23 cellular contexts compared by ENCODE assay signal in genomic region chr22:31937328-31937727, GRCh38. TPM values are rescaled to one million over a fixed set of nuclear protein-coding genes. Genes with fewer than 3 reads are reported as not detected.
DNase-seq lines count a peak whose midpoint lies in the region; ATAC-seq and TF ChIP-seq lines count a peak whose summit lies in the region.
"Had no signal": no experiment of that assay in that cellular context is flagged by ENCODE, and none has a peak within 500 bp of the region (broad histone marks: within the 10 kb centered on the region; RNA-seq: fewer than 3 reads in every experiment).

No MANE protein-coding gene starts in this region.

- H3K27ac Mint-ChIP-seq in brain: peak overlapping the region; percentile 12 to 90 (median 65)
- H3K27ac Mint-ChIP-seq: B cell; CD8-positive, alpha-beta T cell had no signal

- no peak overlapping the region for H3K4me3 ChIP-seq in left ventricle myocardium inferior

- no peak overlapping the region for H3K27ac ChIP-seq in left ventricle myocardium inferior (replicated peaks)
- H3K27ac ChIP-seq: 22Rv1, C4-2B, RWPE1 had no signal

- ATAC-seq in GM21717 (IDR thresholded peaks at IDR 0.05; ENCODE audit: unreplicated experiment): no peak
- ATAC-seq: CD8-positive, alpha-beta T cell; Panc1 had no signal

- no peaks in the 10 kb centered on the region for H3K9me3 ChIP-seq in left ventricle myocardium inferior (replicated peaks)
- H3K9me3 ChIP-seq: Caco-2 had no signal

- DNase-seq in cardiac septum (ENCODE audit: low spot score): peak; percentile 38
- no peak for DNase-seq in left ventricle myocardium inferior
- DNase-seq in erythroblast (lab: John Stamatoyannopoulos, UW): peak; percentile 88 to 96
- no peak for DNase-seq in DMS79 (lab: John Stamatoyannopoulos, UW)
- DNase-seq in stimulated activated CD4-positive, alpha-beta T cell treated with anti-CD3 and anti-CD28 coated beads, Interleukin-12 subunit alpha, Interleukin-12 subunit beta, amount 100 ng/mL, for 4 hours: no peak
- DNase-seq in stimulated activated CD8-positive, alpha-beta memory T cell treated with anti-CD3 and anti-CD28 coated beads, Interleukin-4, amount 100 ng/mL, for 48 hours: no peak
- DNase-seq: Caco-2; CD8-positive, alpha-beta T cell; EL; GDM1; KBM-7; MM.1S; NCI-H2029; NCI-H446; NCI-H526 treated with DMSO at 0.1 percent for 48 hours; SHP77 had no signal

- peak; percentile 44 for TF ChIP-seq POLR2A in erythroblast (IDR thresholded peaks at IDR 0.05; ENCODE audit: low read length)

- no peak for TF ChIP-seq CTCF in left ventricle myocardium inferior (IDR thresholded peaks at IDR 0.05; ENCODE audit: borderline replicate concordance)
- no peak for TF ChIP-seq CTCF in brain (conservative IDR thresholded peaks at IDR 0.05)

- H3K4me1 Mint-ChIP-seq in brain: peaks cover 51% of the 10 kb centered on the region
- H3K4me1 Mint-ChIP-seq: B cell had no signal

- H3K27me3 Mint-ChIP-seq in brain: peaks cover 4% of the 10 kb centered on the region
- H3K27me3 Mint-ChIP-seq: B cell had no signal

- H3K27me3 ChIP-seq in left ventricle myocardium inferior (ENCODE audit: low read depth): no peaks in the 10 kb centered on the region

- no peaks in the 10 kb centered on the region for H3K36me3 ChIP-seq in left ventricle myocardium inferior

- peaks cover 17% of the 10 kb centered on the region for H3K4me1 ChIP-seq in left ventricle myocardium inferior
- H3K4me1 ChIP-seq: Caco-2 had no signal

- H3K4me3 Mint-ChIP-seq in brain: peak overlapping the region in 1 of 5 experiments; percentile 45
- H3K4me3 Mint-ChIP-seq: B cell; CD8-positive, alpha-beta T cell had no signal

- intact Hi-C loops in cardiac septum (cut with DNase I) (no loop called here), left ventricle myocardium inferior (cut with micrococcal nuclease) (no loop called here)

- H3K36me3 Mint-ChIP-seq in brain: no peaks in the 10 kb centered on the region
- H3K36me3 Mint-ChIP-seq: CD8-positive, alpha-beta T cell had no signal

- no peaks in the 10 kb centered on the region for H3K9me3 Mint-ChIP-seq in brain
- H3K9me3 Mint-ChIP-seq: CD8-positive, alpha-beta T cell had no signal

RNA-seq across cellular contexts. Expression of gene YWHAH, which starts 7.0 kb away (rescaled TPM):
- 116 TPM for total RNA-seq in cardiac septum
- 67.2 TPM for total RNA-seq in left ventricle myocardium inferior
- polyA plus RNA-seq in brain (ENCODE audit: insufficient read depth, low read depth, low replicate concordance): 285 TPM

Comparison
In these comparisons a context has a peak if more than half of its experiments do, and no peak if none do; other contexts are left out.
1. DNase-seq: peak in cardiac septum (single experiment) and erythroblast (2 of 2); none in left ventricle myocardium inferior (single experiment), DMS79 (single experiment), stimulated activated CD4-positive, alpha-beta T cell treated with anti-CD3 and anti-CD28 coated beads, Interleukin-12 subunit alpha, Interleukin-12 subunit beta, amount 100 ng/mL, for 4 hours (single experiment) and stimulated activated CD8-positive, alpha-beta memory T cell treated with anti-CD3 and anti-CD28 coated beads, Interleukin-4, amount 100 ng/mL, for 48 hours (single experiment).